In genomic region chr13:51731759-51732158, GRCh38 we compare ENCODE assay signal across 10 cellular contexts.
DNase-seq lines count a peak whose midpoint lies in the region; TF ChIP-seq lines count a peak whose summit lies in the region.
"Had no signal": no experiment of that assay in that cellular context is flagged by ENCODE, and none has a peak within 500 bp of the region (broad histone marks: within the 10 kb centered on the region; RNA-seq: fewer than 3 reads in every experiment).

No MANE protein-coding gene starts in this region.

- H3K4me3 ChIP-seq in HEK293 (ENCODE audit: low read depth, low read length): no peak overlapping the region
- H3K4me3 ChIP-seq in ascending aorta: no peak overlapping the region
- no peak overlapping the region for H3K4me3 ChIP-seq in left ventricle myocardium inferior
- H3K4me3 ChIP-seq: upper lobe of left lung had no signal

- POLR2A ChIA-PET in HEK293 (lab: Yijun Ruan, JAX): no interaction called here

- CTCF ChIA-PET in HEK293 (lab: Yijun Ruan, JAX): interaction anchor here (0.6 to 1.1 kb wide), 2 partner anchors 66 to 414 kb away, joined by 3 to 4 read pairs; no protein-coding TSS in a partner anchor

- H3K27me3 ChIP-seq in ascending aorta: no peaks in the 10 kb centered on the region
- no peaks in the 10 kb centered on the region for H3K27me3 ChIP-seq in left ventricle myocardium inferior (ENCODE audit: low read depth)
- H3K27me3 ChIP-seq: upper lobe of left lung had no signal

- peaks cover 0 to 4% of the 10 kb centered on the region in 2 experiments; a peak in 1 of 3 replicates for H3K36me3 ChIP-seq in HEK293 (ENCODE audit: control insufficient read depth in 2 of 2, insufficient read depth in 1 of 2, low read length in 2 of 2)
- H3K36me3 ChIP-seq in ascending aorta: no peaks in the 10 kb centered on the region
- no peaks in the 10 kb centered on the region for H3K36me3 ChIP-seq in left ventricle myocardium inferior

- H3K27ac ChIP-seq in HEK293 (ENCODE audit: extremely low read depth, low read depth, low read length): no peak overlapping the region
- peak overlapping the region; percentile 84 to 93 for H3K27ac ChIP-seq in ascending aorta
- peak overlapping the region; percentile 77 for H3K27ac ChIP-seq in left ventricle myocardium inferior (replicated peaks)

- no peaks in the 10 kb centered on the region for H3K9me3 ChIP-seq in HEK293 (ENCODE audit: control insufficient read depth, insufficient read depth, low read depth, low read length)
- H3K9me3 ChIP-seq in ascending aorta: no peaks in the 10 kb centered on the region
- H3K9me3 ChIP-seq in left ventricle myocardium inferior (replicated peaks): no peaks in the 10 kb centered on the region
- H3K9me3 ChIP-seq: upper lobe of left lung had no signal

- intact Hi-C loops in ascending aorta (cut with DNase I): loop anchor here (2.0 to 5.0 kb wide), 3 partner anchors 71 to 509 kb away; partner anchors contain the start of gene FAM124A
- intact Hi-C loops in left ventricle myocardium inferior (cut with micrococcal nuclease): no loop called here

- TF ChIP-seq CTCF in HEK293 (tag by site-specific recombination; IDR thresholded peaks at IDR 0.05) (no peak; the same call in 1 of the 2 replicates), ascending aorta (IDR thresholded peaks at IDR 0.05) (peak; percentile 29 to 60 (median 50)), left ventricle myocardium inferior (IDR thresholded peaks at IDR 0.05; ENCODE audit: borderline replicate concordance) (peak; percentile 62)

- H3K4me1 ChIP-seq in HEK293 (ENCODE audit: control insufficient read depth, insufficient read depth, low read length) (no peaks in the 10 kb centered on the region), ascending aorta (peaks cover 15 to 40% of the 10 kb centered on the region in 2 donors), left ventricle myocardium inferior (peaks cover 34% of the 10 kb centered on the region)

- DNase-seq in ascending aorta (ENCODE audit: low spot score in 2 of 2) (no peak), left ventricle myocardium inferior (no peak), stromal cell of bone marrow (ENCODE audit: low read depth) (peak; percentile 51), NCI-H510A (lab: John Stamatoyannopoulos, UW) (no peak), middle frontal gyrus (ENCODE audit: extremely low spot score, low spot score) (no peak)
- no peak for DNase-seq in activated CD4-positive, CD25-positive, alpha-beta regulatory T cell treated with anti-CD3 and anti-CD28 coated beads, Interleukin-2, amount 50 U/mL, for 72 hours
- no peak for DNase-seq in stimulated activated CD4-positive, alpha-beta T cell treated with anti-CD3 and anti-CD28 coated beads, Interleukin-4, amount 100 ng/mL, for 1 hour
- DNase-seq: activated CD4-positive, alpha-beta memory T cell treated with anti-CD3 and anti-CD28 coated beads for 36 hours; upper lobe of left lung had no signal

TF ChIP-seq in HEK293, 187 proteins besides CTCF, POLR2A, EP300 and RAD21:
- TF ChIP-seq YY1 (tag by site-specific recombination; IDR thresholded peaks at IDR 0.05) (no peak), ZNF221 (tag by site-specific recombination; IDR thresholded peaks at IDR 0.05; ENCODE audit: borderline replicate concordance) (no peak), ZNF654 (tag by site-specific recombination; IDR thresholded peaks at IDR 0.05; ENCODE audit: low read depth) (peak; percentile 50)
